In the genomic region with DNA sequence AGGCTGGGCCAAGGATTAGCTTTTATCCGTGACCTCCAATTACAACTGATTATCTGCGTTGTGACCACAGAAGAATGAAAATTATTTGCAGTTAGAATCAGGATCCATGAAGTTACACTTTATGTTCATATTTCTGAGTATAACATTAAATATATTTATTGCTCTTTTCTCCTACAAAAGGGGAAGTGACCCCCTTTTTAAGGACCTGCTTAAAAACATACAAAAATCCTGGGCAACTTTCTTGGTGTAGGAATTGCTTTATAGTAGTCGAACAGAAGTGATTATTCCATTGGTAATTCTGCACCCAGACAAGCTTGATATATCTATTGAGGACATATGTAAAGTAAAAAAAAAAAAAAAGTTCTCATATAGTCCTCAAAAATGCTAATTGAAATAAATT, we compare ENCODE assay signal across 24 cellular contexts.
"Had no signal": no experiment of that assay in that cellular context is flagged by ENCODE, and none has a peak within 500 bp of the region (broad histone marks: within the 10 kb centered on the region; RNA-seq: fewer than 3 reads in every experiment).

No MANE protein-coding gene starts in this region.

- H3K9me3 ChIP-seq: left ventricle myocardium inferior, mucosa of descending colon, ovary, right atrium auricular region, right lobe of liver, stomach, suprapubic skin, thoracic aorta, tibial nerve, uterus had no signal

- H3K27ac ChIP-seq: left ventricle myocardium inferior, ovary, right atrium auricular region, right lobe of liver, stomach, suprapubic skin, thoracic aorta, tibial nerve, uterus had no signal

- H3K27me3 Mint-ChIP-seq: naive thymus-derived CD4-positive, alpha-beta T cell; natural killer cell treated with Interleukin-12 subunit alpha and Interleukin-12 subunit beta and Interleukin-15 and Interleukin-18, amount 100 ng/mL, for 72 hours; progenitor cell of endocrine pancreas; stimulated activated naive B cell treated with anti-CD40 and anti-IgM and Interleukin-4, amounts not matched to agents 10 μg/mL and 1 μg/mL and 100 μg/mL, for 72 hours; type B pancreatic cell had no signal

- DNase-seq: islet precursor cell; left ventricle myocardium inferior; midbrain; mucosa of descending colon; naive thymus-derived CD4-positive, alpha-beta T cell; ovary; right lobe of liver; stimulated activated CD4-positive, alpha-beta T cell treated with anti-CD3 and anti-CD28 coated beads, Interleukin-1b, Interleukin-23, amount 100 ng/mL, for 48 hours; stimulated activated CD4-positive, alpha-beta T cell treated with anti-CD3 and anti-CD28 coated beads, Interleukin-2, amount 100 ng/mL, for 48 hours; stimulated activated CD4-positive, alpha-beta T cell treated with anti-CD3 and anti-CD28 coated beads, Interleukin-4, amount 100 ng/mL, for 4 hours; stimulated activated CD8-positive, alpha-beta memory T cell treated with anti-CD3 and anti-CD28 coated beads, Interleukin-4, amount 100 ng/mL, for 48 hours; stimulated activated naive B cell treated with anti-CD40 and anti-IgM and Interleukin-4, amounts not matched to agents 10 μg/mL and 1 μg/mL and 100 μg/mL, for 72 hours; stimulated activated naive CD8-positive, alpha-beta T cell treated with anti-CD3 and anti-CD28 coated beads, Interleukin-15, Interleukin-2, amounts not matched to agents 100 U/mL and 50 U/mL, for 24 hours; stomach; uterus had no signal

- H3K36me3 ChIP-seq: left ventricle myocardium inferior, ovary, right atrium auricular region, right lobe of liver, stomach, suprapubic skin, thoracic aorta, tibial nerve, uterus had no signal

- H3K4me3 Mint-ChIP-seq: naive thymus-derived CD4-positive, alpha-beta T cell; natural killer cell treated with Interleukin-12 subunit alpha and Interleukin-12 subunit beta and Interleukin-15 and Interleukin-18, amount 100 ng/mL, for 72 hours; stimulated activated naive B cell treated with anti-CD40 and anti-IgM and Interleukin-4, amounts not matched to agents 10 μg/mL and 1 μg/mL and 100 μg/mL, for 72 hours; type B pancreatic cell had no signal

- H3K27ac Mint-ChIP-seq: naive thymus-derived CD4-positive, alpha-beta T cell; natural killer cell treated with Interleukin-12 subunit alpha and Interleukin-12 subunit beta and Interleukin-15 and Interleukin-18, amount 100 ng/mL, for 72 hours; type B pancreatic cell had no signal

- H3K27me3 ChIP-seq: ovary, right atrium auricular region, right lobe of liver, stomach, suprapubic skin, tibial nerve, uterus had no signal

- H3K4me2 ChIP-seq: smooth muscle cell had no signal

- ATAC-seq: mucosa of descending colon; naive thymus-derived CD4-positive, alpha-beta T cell; natural killer cell treated with Interleukin-12 subunit alpha and Interleukin-12 subunit beta and Interleukin-15 and Interleukin-18, amount 100 ng/mL, for 72 hours; right lobe of liver; stimulated activated naive B cell treated with anti-CD40 and anti-IgM and Interleukin-4, amounts not matched to agents 10 μg/mL and 1 μg/mL and 100 μg/mL, for 72 hours; stimulated activated naive CD8-positive, alpha-beta T cell treated with anti-CD3 and anti-CD28 coated beads, Interleukin-15, Interleukin-2, amounts not matched to agents 100 U/mL and 50 U/mL, for 24 hours had no signal

- H3K4me3 ChIP-seq: left ventricle myocardium inferior, lung, mucosa of descending colon, ovary, right atrium auricular region, right lobe of liver, smooth muscle cell, stomach, suprapubic skin, thoracic aorta, tibial nerve, uterus had no signal

- H3K4me1 ChIP-seq: left ventricle myocardium inferior, right atrium auricular region, right lobe of liver, stomach, suprapubic skin, tibial nerve, uterus had no signal

- H3K36me3 Mint-ChIP-seq: type B pancreatic cell had no signal
